ENCODE assay signal across 8 cellular contexts in genomic region chr12:123075591-123076171, GRCh38.
DNase-seq lines count a peak whose midpoint lies in the region; ATAC-seq and TF ChIP-seq lines count a peak whose summit lies in the region.

No MANE protein-coding gene starts in this region.

- no peaks in the 10 kb centered on the region; the same call in 1 of the 2 replicates for H3K79me2 ChIP-seq in HCT116 (ENCODE audit: insufficient read depth, low read length)

- BruUV-seq in HCT116 (replicated peaks; lab: Mats Ljungman, UMichigan) = no TSS peak

- no peaks in the 10 kb centered on the region for H4K20me1 ChIP-seq in HCT116 (ENCODE audit: insufficient read depth)

- H3K4me1 ChIP-seq in HCT116 (ENCODE audit: control insufficient read depth in 1 of 2, insufficient read depth in 2 of 2, low read length in 2 of 2) (peaks cover 17 to 35% of the 10 kb centered on the region in 2 experiments), stomach smooth muscle (ENCODE audit: control insufficient read depth, insufficient read depth, low read length) (peaks cover 47% of the 10 kb centered on the region)

- H2AFZ ChIP-seq in HCT116 (ENCODE audit: low read depth, low read length, poor library complexity, severe bottlenecking) = no peak overlapping the region

- H3K27ac Mint-ChIP-seq in brain = peak overlapping the region; percentile 22 to 99 (median 78)
- H3K27ac Mint-ChIP-seq in natural killer cell = peak overlapping the region; percentile 97 to 98

- intact Hi-C loops in HCT116 (cut with micrococcal nuclease) = no loop called here
- intact Hi-C loops in natural killer cell (cut with micrococcal nuclease) = loop anchor here (1.0 to 10.0 kb wide), 5 partner anchors 31 to 178 kb away; partner anchors contain the start of genes MPHOSPH9, MTRFR, OGFOD2 and VPS37B

- H3K36me3 Mint-ChIP-seq in brain = no peaks in the 10 kb centered on the region
- no peaks in the 10 kb centered on the region for H3K36me3 Mint-ChIP-seq in natural killer cell

- H3K4me3 ChIP-seq in HCT116 (replicated peaks in 1 of 2; ENCODE audit: low read depth in 1 of 2, low read length in 2 of 2) (no peak overlapping the region), WERI-Rb-1 (ENCODE audit: low read depth, low read length) (no peak overlapping the region), stomach smooth muscle (ENCODE audit: low read length in 2 of 2) (peak overlapping the region in 1 of 2 donors; percentile 61)

- peaks cover 5% of the 10 kb centered on the region for H3K27me3 Mint-ChIP-seq in brain
- no peaks in the 10 kb centered on the region for H3K27me3 Mint-ChIP-seq in natural killer cell (ENCODE audit: low read depth in 2 of 2)

- H3K9me3 Mint-ChIP-seq in brain = no peaks in the 10 kb centered on the region
- no peaks in the 10 kb centered on the region for H3K9me3 Mint-ChIP-seq in natural killer cell

- TF ChIP-seq RAD21 in HCT116 (IDR thresholded peaks at IDR 0.05; ENCODE audit: low read depth) = no peak

- H3K9me2 ChIP-seq in HCT116 (ENCODE audit: insufficient read depth) = no peaks in the 10 kb centered on the region

- POLR2A ChIA-PET in HCT116 (lab: Charles Lee) = no interaction called here

- H3K4me3 Mint-ChIP-seq in brain (peak overlapping the region; percentile 35 to 68 (median 47)), natural killer cell (peak overlapping the region; percentile 96)

- RAD21 ChIA-PET in HCT116 (lab: Charles Lee; ENCODE audit: low non-redundant PET in 1 of 2, low total read pairs in 2 of 2, uncharacterized antibody in 2 of 2, unreplicated experiment in 2 of 2) = no interaction called here

- ATAC-seq in HCT116 = peak; percentile 18; the same call in 1 of the 2 replicates
- ATAC-seq in natural killer cell = peak; percentile 78 to 86 (median 83)
- ATAC-seq in HG03025 (IDR thresholded peaks at IDR 0.05; ENCODE audit: low FRiP score, unreplicated experiment) = no peak

- H3K27me3 ChIP-seq in HCT116 (ENCODE audit: insufficient read depth, low read length) (no peaks in the 10 kb centered on the region), WERI-Rb-1 (ENCODE audit: insufficient read depth, low read depth, severe bottlenecking) (no peaks in the 10 kb centered on the region), stomach smooth muscle (ENCODE audit: control insufficient read depth in 1 of 2, insufficient read depth in 2 of 2, low read length in 2 of 2) (no peaks in the 10 kb centered on the region)

- H3K9ac ChIP-seq in HCT116 (ENCODE audit: low read length) (no peak overlapping the region), stomach smooth muscle (ENCODE audit: low read length in 2 of 2) (peak overlapping the region; percentile 8 to 55)

- TF ChIP-seq CTCF in 22Rv1 (IDR thresholded peaks at IDR 0.05) (peak; percentile 63), HCT116 (IDR thresholded peaks at IDR 0.05 in 2 of 3, conservative IDR thresholded peaks at IDR 0.05 in 1 of 3; ENCODE audit: borderline replicate concordance in 1 of 3, insufficient read depth in 1 of 3, low read depth in 2 of 3, low read length in 2 of 3) (no peak), WERI-Rb-1 (IDR thresholded peaks at IDR 0.05; ENCODE audit: low read depth, low read length) (peak; percentile 40; the same call in 1 of the 2 replicates), brain (conservative IDR thresholded peaks at IDR 0.05) (peak; percentile 18 to 22), natural killer cell (IDR thresholded peaks at IDR 0.05) (peak; percentile 32)

- no peaks in the 10 kb centered on the region for H3K36me3 ChIP-seq in HCT116 (ENCODE audit: control insufficient read depth in 1 of 2, insufficient read depth in 2 of 2, low read length in 2 of 2)
- no peaks in the 10 kb centered on the region for H3K36me3 ChIP-seq in WERI-Rb-1
- no peaks in the 10 kb centered on the region for H3K36me3 ChIP-seq in stomach smooth muscle (ENCODE audit: control insufficient read depth in 2 of 2, insufficient read depth in 2 of 2, low read length in 2 of 2)

- peak overlapping the region; percentile 36; the same call in 1 of the 2 replicates for H3K4me2 ChIP-seq in HCT116 (ENCODE audit: low read length)

- CTCF ChIA-PET in HCT116 (lab: Charles Lee) = no interaction called here

- TF ChIP-seq POLR2A in HCT116 (IDR thresholded peaks at IDR 0.05; ENCODE audit: borderline replicate concordance, extremely low read depth, insufficient read depth, insufficient read length) = no peak

- H3K27ac ChIP-seq in 22Rv1 (peak overlapping the region; percentile 74), HCT116 (ENCODE audit: low read depth, low read length) (no peak overlapping the region), WERI-Rb-1 (no peak overlapping the region), stomach smooth muscle (ENCODE audit: low read length) (peak overlapping the region; percentile 46)

- no peaks in the 10 kb centered on the region for H3K9me3 ChIP-seq in HCT116 (ENCODE audit: control insufficient read depth in 1 of 2, insufficient read depth in 1 of 2, low read depth in 1 of 2, low read length in 2 of 2)
- H3K9me3 ChIP-seq in WERI-Rb-1 (ENCODE audit: severe bottlenecking) = no peaks in the 10 kb centered on the region
- H3K9me3 ChIP-seq in stomach smooth muscle (ENCODE audit: control insufficient read depth in 2 of 2, low read length in 2 of 2) = no peaks in the 10 kb centered on the region

- H3K4me1 Mint-ChIP-seq in brain = peaks cover 82% of the 10 kb centered on the region
- H3K4me1 Mint-ChIP-seq in natural killer cell = peaks cover 68 to 85% of the 10 kb centered on the region in 2 donors

- DNase-seq in HCT116 (ENCODE audit: low read depth, low spot score) (no peak), WERI-Rb-1 (peak; percentile 75), natural killer cell (peak; percentile 73), cerebellum (ENCODE audit: low spot score) (no peak)

TF ChIP-seq in HCT116, 20 proteins besides CTCF, POLR2A, EP300 and RAD21:
- peak; percentile 33; the same call in 1 of the 2 replicates for TF ChIP-seq MAX (IDR thresholded peaks at IDR 0.05)
- no peak for TF ChIP-seq CEBPB (IDR thresholded peaks at IDR 0.05; ENCODE audit: low read depth)

Comparison
In these comparisons a context has a peak if more than half of its experiments do, and no peak if none do; other contexts are left out.
1. H3K27ac ChIP-seq: peak in 22Rv1 (single experiment) and stomach smooth muscle (single experiment); none in HCT116 (single experiment) and WERI-Rb-1 (single experiment).
2. CTCF ChIP-seq: peak in 22Rv1 (single experiment), WERI-Rb-1 (single experiment), brain (2 of 2) and natural killer cell (single experiment); none in HCT116 (0 of 3).
3. DNase-seq: peak in WERI-Rb-1 (single experiment) and natural killer cell (single experiment); none in HCT116 (single experiment) and cerebellum (single experiment).